ENCODE assay signal across 9 cellular contexts in the genomic region with DNA sequence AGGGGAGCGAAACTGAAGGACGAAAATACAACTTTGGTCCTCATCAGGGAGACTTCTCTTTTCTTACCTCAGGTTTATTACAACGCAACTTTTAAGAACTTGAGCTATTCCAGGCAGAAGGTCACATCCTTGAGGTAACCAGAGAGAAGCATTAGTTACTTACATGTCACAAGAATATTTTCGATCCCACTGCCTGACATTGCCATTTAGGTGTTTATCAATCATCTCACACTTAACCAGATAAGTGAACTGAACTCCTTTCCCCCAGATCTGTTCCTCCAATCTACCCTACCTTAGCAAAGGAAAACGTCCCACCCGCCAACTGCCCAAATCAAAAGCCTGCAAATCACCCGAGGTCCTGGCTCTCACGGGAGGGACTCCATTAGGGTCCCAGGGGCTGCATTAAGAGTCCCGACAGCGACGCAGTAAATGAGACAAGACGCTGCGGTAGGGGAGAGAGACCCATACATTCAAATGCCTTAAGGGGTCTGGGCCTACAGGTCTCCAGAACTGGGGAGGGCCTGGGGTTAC. TPM values are rescaled to one million over a fixed set of nuclear protein-coding genes. Genes with fewer than 3 reads are reported as not detected.
DNase-seq lines count a peak whose midpoint lies in the region; ATAC-seq, FAIRE-seq and TF ChIP-seq lines count a peak whose summit lies in the region.
"Had no signal": no experiment of that assay in that cellular context is flagged by ENCODE, and none has a peak within 500 bp of the region (broad histone marks: within the 10 kb centered on the region; RNA-seq: fewer than 3 reads in every experiment).

No MANE protein-coding gene starts in this region.

- POLR2A ChIA-PET in activated CD8-positive, alpha-beta T cell treated with anti-CD3 and anti-CD28 coated beads, Interleukin-2, amount 10 ng/mL, durations not matched to agents 7 days and 5 days (lab: Charles Lee): no interaction called here

- no peak overlapping the region for H3K27ac ChIP-seq in kidney (ENCODE audit: low read depth in 2 of 2, low read length in 2 of 2)
- H3K27ac ChIP-seq in thoracic aorta: no peak overlapping the region

- ATAC-seq in activated CD8-positive, alpha-beta memory T cell treated with anti-CD3 and anti-CD28 coated beads, Interleukin-2, amount 10 ng/mL, durations not matched to agents 7 days and 5 days: no peak
- ATAC-seq in activated CD8-positive, alpha-beta T cell treated with anti-CD3 and anti-CD28 coated beads, Interleukin-2, amount 10 ng/mL, durations not matched to agents 7 days and 5 days: no peak
- no peak for ATAC-seq in thoracic aorta (ENCODE audit: insufficient number of reproducible peaks, low FRiP score, low read depth)
- no peak for ATAC-seq in GM18907 (IDR thresholded peaks at IDR 0.05; ENCODE audit: unreplicated experiment)
- no peak for ATAC-seq in GM21381 (IDR thresholded peaks at IDR 0.05; ENCODE audit: unreplicated experiment)

- intact Hi-C loops in kidney (cut with DNase I): no loop called here

- H3K4me3 Mint-ChIP-seq in activated CD8-positive, alpha-beta memory T cell treated with anti-CD3 and anti-CD28 coated beads, Interleukin-2, amount 10 ng/mL, durations not matched to agents 7 days and 5 days: peak overlapping the region; percentile 66
- H3K4me3 Mint-ChIP-seq in activated CD8-positive, alpha-beta T cell treated with anti-CD3 and anti-CD28 coated beads, Interleukin-2, amount 10 ng/mL, durations not matched to agents 7 days and 5 days: peak overlapping the region; percentile 81

- H3K9ac ChIP-seq in kidney (ENCODE audit: low read length in 2 of 2): no peak overlapping the region

- TF ChIP-seq CTCF in kidney (IDR thresholded peaks at IDR 0.05; ENCODE audit: borderline replicate concordance, extremely low read depth, insufficient read depth): no peak
- no peak for TF ChIP-seq CTCF in thoracic aorta (IDR thresholded peaks at IDR 0.05)

- DNase-seq in activated CD8-positive, alpha-beta memory T cell treated with anti-CD3 and anti-CD28 coated beads, Interleukin-2, amount 10 ng/mL, durations not matched to agents 7 days and 5 days: no peak
- DNase-seq in activated CD8-positive, alpha-beta memory T cell treated with anti-CD3 and anti-CD28 coated beads for 24 hours: no peak
- DNase-seq in activated CD8-positive, alpha-beta T cell treated with anti-CD3 and anti-CD28 coated beads, Interleukin-2, amount 10 ng/mL, durations not matched to agents 7 days and 5 days: no peak
- DNase-seq in kidney (no peak), thoracic aorta (ENCODE audit: low spot score) (no peak), ecto neural progenitor cell (ENCODE audit: low spot score) (no peak)

- peaks cover 15% of the 10 kb centered on the region for H3K27me3 Mint-ChIP-seq in activated CD8-positive, alpha-beta memory T cell treated with anti-CD3 and anti-CD28 coated beads, Interleukin-2, amount 10 ng/mL, durations not matched to agents 7 days and 5 days
- peaks cover 12% of the 10 kb centered on the region for H3K27me3 Mint-ChIP-seq in activated CD8-positive, alpha-beta T cell treated with anti-CD3 and anti-CD28 coated beads, Interleukin-2, amount 10 ng/mL, durations not matched to agents 7 days and 5 days (ENCODE audit: low read depth)

- H3K36me3 ChIP-seq in kidney (ENCODE audit: control insufficient read depth in 1 of 2, insufficient read depth in 2 of 2, low read length in 2 of 2) (no peaks in the 10 kb centered on the region), thoracic aorta (no peaks in the 10 kb centered on the region)

- H3K4me1 ChIP-seq in kidney (ENCODE audit: control insufficient read depth in 1 of 2, insufficient read depth in 1 of 2, low read depth in 1 of 2, low read length in 2 of 2) (no peaks in the 10 kb centered on the region), thoracic aorta (ENCODE audit: control insufficient read depth in 1 of 2, low read depth in 2 of 2) (no peaks in the 10 kb centered on the region)

- H3K4me3 ChIP-seq in kidney (ENCODE audit: low read length in 2 of 2) (peak overlapping the region; percentile 48 to 57), thoracic aorta (peak overlapping the region; percentile 57)

- CTCF ChIA-PET in activated CD8-positive, alpha-beta memory T cell treated with anti-CD3 and anti-CD28 coated beads, Interleukin-2, amount 10 ng/mL, durations not matched to agents 7 days and 5 days (lab: Charles Lee): interaction anchor here (0.7 to 1.6 kb wide), 6 partner anchors 10 to 300 kb away, joined by 3 to 5 read pairs (median 3); no protein-coding TSS in a partner anchor
- CTCF ChIA-PET in activated CD8-positive, alpha-beta T cell treated with anti-CD3 and anti-CD28 coated beads, Interleukin-2, amount 10 ng/mL, durations not matched to agents 7 days and 5 days (lab: Charles Lee): interaction anchor here (0.9 to 2.5 kb wide), 6 partner anchors 12 to 238 kb away, joined by 3 to 13 read pairs (median 5); a partner anchor contains a TSS

- H3K9me3 ChIP-seq in kidney (ENCODE audit: control insufficient read depth in 1 of 2, low read length in 2 of 2): peaks cover 0 to 4% of the 10 kb centered on the region in 2 donors
- peaks cover 11% of the 10 kb centered on the region for H3K9me3 ChIP-seq in thoracic aorta

- no peak overlapping the region for H3K27ac Mint-ChIP-seq in activated CD8-positive, alpha-beta memory T cell treated with anti-CD3 and anti-CD28 coated beads, Interleukin-2, amount 10 ng/mL, durations not matched to agents 7 days and 5 days
- H3K27ac Mint-ChIP-seq in activated CD8-positive, alpha-beta T cell treated with anti-CD3 and anti-CD28 coated beads, Interleukin-2, amount 10 ng/mL, durations not matched to agents 7 days and 5 days: no peak overlapping the region

- peaks cover 32% of the 10 kb centered on the region for H3K36me3 Mint-ChIP-seq in activated CD8-positive, alpha-beta memory T cell treated with anti-CD3 and anti-CD28 coated beads, Interleukin-2, amount 10 ng/mL, durations not matched to agents 7 days and 5 days
- peaks cover 29% of the 10 kb centered on the region for H3K36me3 Mint-ChIP-seq in activated CD8-positive, alpha-beta T cell treated with anti-CD3 and anti-CD28 coated beads, Interleukin-2, amount 10 ng/mL, durations not matched to agents 7 days and 5 days (ENCODE audit: low read depth)

- H3K27me3 ChIP-seq in thoracic aorta (replicated peaks; ENCODE audit: insufficient read depth): no peaks in the 10 kb centered on the region

- peaks cover 11% of the 10 kb centered on the region for H3K4me1 Mint-ChIP-seq in activated CD8-positive, alpha-beta memory T cell treated with anti-CD3 and anti-CD28 coated beads, Interleukin-2, amount 10 ng/mL, durations not matched to agents 7 days and 5 days
- H3K4me1 Mint-ChIP-seq in activated CD8-positive, alpha-beta T cell treated with anti-CD3 and anti-CD28 coated beads, Interleukin-2, amount 10 ng/mL, durations not matched to agents 7 days and 5 days (ENCODE audit: low read depth): peaks cover 14% of the 10 kb centered on the region

- no peak for FAIRE-seq in kidney (lab: Jason Lieb, UNC)
- FAIRE-seq: TTC549 had no signal

- peaks cover 10% of the 10 kb centered on the region for H3K9me3 Mint-ChIP-seq in activated CD8-positive, alpha-beta memory T cell treated with anti-CD3 and anti-CD28 coated beads, Interleukin-2, amount 10 ng/mL, durations not matched to agents 7 days and 5 days (ENCODE audit: low read depth)
- H3K9me3 Mint-ChIP-seq in activated CD8-positive, alpha-beta T cell treated with anti-CD3 and anti-CD28 coated beads, Interleukin-2, amount 10 ng/mL, durations not matched to agents 7 days and 5 days (ENCODE audit: insufficient read depth): peaks cover 8% of the 10 kb centered on the region

RNA-seq across cellular contexts. Expression of a gene that starts 0.7 kb away (rescaled TPM):
- total RNA-seq in activated CD8-positive, alpha-beta memory T cell treated with anti-CD3 and anti-CD28 coated beads, Interleukin-2, amount 10 ng/mL, durations not matched to agents 7 days and 5 days: 1 to 10 TPM; 2.4 to 2.7 TPM
- total RNA-seq in activated CD8-positive, alpha-beta T cell treated with anti-CD3 and anti-CD28 coated beads, Interleukin-2, amount 10 ng/mL, durations not matched to agents 7 days and 5 days: 1 to 10 TPM; 2.6 TPM
- 1.0 TPM for total RNA-seq in kidney
- 0.26 TPM for polyA plus RNA-seq in kidney (ENCODE audit: insufficient read depth, low read depth, low replicate concordance)
- total RNA-seq in thoracic aorta: not detected

RNA-seq across cellular contexts. Expression of a gene that starts 12.3 kb away (rescaled TPM):
- not detected for total RNA-seq in activated CD8-positive, alpha-beta memory T cell treated with anti-CD3 and anti-CD28 coated beads, Interleukin-2, amount 10 ng/mL, durations not matched to agents 7 days and 5 days
- total RNA-seq in activated CD8-positive, alpha-beta T cell treated with anti-CD3 and anti-CD28 coated beads, Interleukin-2, amount 10 ng/mL, durations not matched to agents 7 days and 5 days: not detected
- total RNA-seq in kidney (not detected), thoracic aorta (not detected)
- polyA plus RNA-seq in kidney (ENCODE audit: insufficient read depth, low read depth, low replicate concordance): not detected

RNA-seq across cellular contexts. Expression of a gene that starts 51.3 kb away (rescaled TPM):
- not detected for total RNA-seq in activated CD8-positive, alpha-beta memory T cell treated with anti-CD3 and anti-CD28 coated beads, Interleukin-2, amount 10 ng/mL, durations not matched to agents 7 days and 5 days
- not detected for total RNA-seq in activated CD8-positive, alpha-beta T cell treated with anti-CD3 and anti-CD28 coated beads, Interleukin-2, amount 10 ng/mL, durations not matched to agents 7 days and 5 days
- total RNA-seq in kidney: 1.7 TPM
- 4.0 TPM for polyA plus RNA-seq in kidney (ENCODE audit: insufficient read depth, low read depth, low replicate concordance)
- total RNA-seq in thoracic aorta: not detected
